Comparison of ENCODE assay signal across 32 cellular contexts in genomic region chr7:142847353-142847752, GRCh38. TPM values are rescaled to one million over a fixed set of nuclear protein-coding genes. Genes with fewer than 3 reads are reported as not detected.
DNase-seq lines count a peak whose midpoint lies in the region; ATAC-seq, FAIRE-seq and TF ChIP-seq lines count a peak whose summit lies in the region.
"Had no signal": no experiment of that assay in that cellular context is flagged by ENCODE, and none has a peak within 500 bp of the region (broad histone marks: within the 10 kb centered on the region; RNA-seq: fewer than 3 reads in every experiment).

No MANE protein-coding gene starts in this region.

- H4K20me1 ChIP-seq in SK-N-SH (ENCODE audit: insufficient read depth): no peaks in the 10 kb centered on the region
- H4K20me1 ChIP-seq in PC-3 (ENCODE audit: low read length): no peaks in the 10 kb centered on the region
- H4K20me1 ChIP-seq in GM23248 (ENCODE audit: insufficient read depth): no peaks in the 10 kb centered on the region
- H4K20me1 ChIP-seq: BLaER1 had no signal

- H3K4me1 ChIP-seq in SK-N-SH (ENCODE audit: control insufficient read depth in 1 of 2, insufficient read depth in 2 of 2, low read depth in 1 of 2, low read length in 1 of 2) (no peaks in the 10 kb centered on the region), PC-3 (ENCODE audit: insufficient read depth, low read length) (peaks cover 9% of the 10 kb centered on the region), vagina (no peaks in the 10 kb centered on the region), GM23248 (ENCODE audit: insufficient read depth) (no peaks in the 10 kb centered on the region)
- H3K4me1 ChIP-seq: A549, BE2C, BLaER1 had no signal

- H3K27ac ChIP-seq in SK-N-SH (ENCODE audit: low read depth in 2 of 2, low read length in 1 of 2): no peak overlapping the region
- 0 out of 2 replicates have a peak overlapping the region, but pooled peaks have one; percentile 29 for H3K27ac ChIP-seq in PC-3 (ENCODE audit: low read length)
- no peak overlapping the region for H3K27ac ChIP-seq in vagina
- no peak overlapping the region for H3K27ac ChIP-seq in GM23248
- H3K27ac ChIP-seq: 22Rv1, A549, BLaER1 had no signal

- H3F3A ChIP-seq in SK-N-SH (replicated peaks; ENCODE audit: insufficient read depth) (no peaks in the 10 kb centered on the region), PC-3 (ENCODE audit: low read length, unreplicated experiment) (no peaks in the 10 kb centered on the region), GM23248 (ENCODE audit: insufficient read depth) (no peaks in the 10 kb centered on the region)

- H2AFZ ChIP-seq in SK-N-SH (ENCODE audit: low read depth): no peak overlapping the region
- H2AFZ ChIP-seq in PC-3 (ENCODE audit: low read length): no peak overlapping the region
- no peak overlapping the region for H2AFZ ChIP-seq in GM23248

- TF ChIP-seq POLR2A in vagina (IDR thresholded peaks at IDR 0.05): no peak

- no peak for TF ChIP-seq CTCF in SK-N-SH (IDR thresholded peaks at IDR 0.05)
- no peak for TF ChIP-seq CTCF in PC-3 (conservative IDR thresholded peaks at IDR 0.05; ENCODE audit: low read depth, low read length)
- no peak for TF ChIP-seq CTCF in bronchial epithelial cell (IDR thresholded peaks at IDR 0.05; ENCODE audit: insufficient read depth, low read length, severe bottlenecking)
- no peak for TF ChIP-seq CTCF in vagina (IDR thresholded peaks at IDR 0.05)

- ATAC-seq in SK-N-SH treated with all-trans-retinoic acid at 6 μM for 48 hours (no peak), PC-3 (peak; percentile 94)
- ATAC-seq: A549, GM12878 had no signal

- no TSS peak for BruUV-seq in PC-3 (replicated peaks; lab: Mats Ljungman, UMichigan)

- H3K9me2 ChIP-seq in SK-N-SH: no peaks in the 10 kb centered on the region
- no peaks in the 10 kb centered on the region for H3K9me2 ChIP-seq in PC-3 (replicated peaks; ENCODE audit: low read length)
- no peaks in the 10 kb centered on the region for H3K9me2 ChIP-seq in GM23248 (ENCODE audit: insufficient read depth)

- peaks cover 33% of the 10 kb centered on the region; the same call in 1 of the 2 replicates for H3K27me3 ChIP-seq in SK-N-SH (ENCODE audit: insufficient read depth)
- H3K27me3 ChIP-seq in PC-3 (ENCODE audit: low read length): no peaks in the 10 kb centered on the region
- no peaks in the 10 kb centered on the region for H3K27me3 ChIP-seq in bronchial epithelial cell (ENCODE audit: control insufficient read depth, insufficient read depth, low read length)
- no peaks in the 10 kb centered on the region for H3K27me3 ChIP-seq in vagina
- H3K27me3 ChIP-seq in GM23248 (replicated peaks; ENCODE audit: insufficient read depth): peaks cover 32% of the 10 kb centered on the region
- H3K27me3 ChIP-seq: BE2C, BLaER1 had no signal

- POLR2A ChIA-PET in SK-N-SH (lab: Yijun Ruan, JAX) (no interaction called here), PC-3 (lab: Charles Lee; ENCODE audit: unreplicated experiment) (no interaction called here)

- H3K4me3 ChIP-seq in SK-N-SH (ENCODE audit: low read depth in 2 of 2, low read length in 1 of 2): no peak overlapping the region
- H3K4me3 ChIP-seq in PC-3 (ENCODE audit: low read length): no peak overlapping the region
- H3K4me3 ChIP-seq in bronchial epithelial cell (ENCODE audit: low read depth, low read length): no peak overlapping the region
- H3K4me3 ChIP-seq in vagina: no peak overlapping the region
- no peak overlapping the region for H3K4me3 ChIP-seq in GM23248
- H3K4me3 ChIP-seq: A549, BLaER1, GM12878 had no signal

- no peak for FAIRE-seq in bronchial epithelial cell (lab: Jason Lieb, UNC)
- FAIRE-seq: A549, GM12878, GM12892, GM18507 had no signal

- H3K4me2 ChIP-seq in SK-N-SH (no peak overlapping the region), PC-3 (ENCODE audit: low read length) (peak overlapping the region; percentile 18), GM23248 (ENCODE audit: unreplicated experiment) (no peak overlapping the region)
- H3K4me2 ChIP-seq: A549, BLaER1 had no signal

- no peaks in the 10 kb centered on the region for H3K9me3 ChIP-seq in SK-N-SH
- no peaks in the 10 kb centered on the region for H3K9me3 ChIP-seq in PC-3 (ENCODE audit: low read length)
- H3K9me3 ChIP-seq in vagina: no peaks in the 10 kb centered on the region
- no peaks in the 10 kb centered on the region for H3K9me3 ChIP-seq in GM23248 (ENCODE audit: low read depth)
- H3K9me3 ChIP-seq: A549, BE2C, BLaER1 had no signal

- H3K79me2 ChIP-seq in SK-N-SH (ENCODE audit: insufficient read depth) (no peaks in the 10 kb centered on the region), PC-3 (ENCODE audit: low read length) (no peaks in the 10 kb centered on the region), GM23248 (ENCODE audit: insufficient read depth) (no peaks in the 10 kb centered on the region)

- CTCF ChIA-PET in SK-N-SH (lab: Yijun Ruan, JAX): interaction anchor here (2.1 kb wide), 1 partner anchor 19 kb away, joined by 5 read pairs; no protein-coding TSS in a partner anchor
- CTCF ChIA-PET in PC-3 (lab: Charles Lee): no interaction called here

- no peak for TF ChIP-seq RAD21 in SK-N-SH (IDR thresholded peaks at IDR 0.05; ENCODE audit: low read length)

- WGBS in SK-N-SH (ENCODE audit: low lambda C conversion rate): 32% methylated on average over 2 of the region's 2 CpGs
- WGBS in GM23248 (ENCODE audit: low coverage in 1 of 2, low lambda C conversion rate in 2 of 2, missing lambda C conversion rate in 2 of 2), 2 experiments: 31 to 46% methylated on average over 2 of the region's 2 CpGs

- intact Hi-C loops in PC-3 (cut with micrococcal nuclease) (loop anchor here (5.0 kb wide), 1 partner anchor 135 kb away; no protein-coding TSS in a partner anchor), vagina (cut with DNase I) (no loop called here)

- in situ Hi-C loops in GM23248 (cut with MboI): no loop called here

- no peak for TF ChIP-seq EP300 in SK-N-SH (IDR thresholded peaks at IDR 0.05; ENCODE audit: borderline replicate concordance in 1 of 2, low read depth in 1 of 2, low read length in 1 of 2)

- DNase-seq in SK-N-SH (no peak), PC-3 (peak; percentile 69), bronchial epithelial cell (ENCODE audit: low read depth) (peak; percentile 37), Kasumi-1 (lab: John Stamatoyannopoulos, UW) (no peak), vagina (ENCODE audit: extremely low spot score in 2 of 2) (no peak), GM23248 (no peak)
- DNase-seq: ACHN; BE2C; C1 segment of cervical spinal cord; CD4-positive, alpha-beta memory T cell; CD4-positive, CD25-positive, alpha-beta regulatory T cell; CD8-positive, alpha-beta memory T cell; COR-L47; DMS 273 treated with DMSO at 0.1 percent for 48 hours; DMS153; DMS53; DMS79; DND-41; EL; GDM1 had no signal

- H3K9ac ChIP-seq in SK-N-SH: no peak overlapping the region
- no peak overlapping the region for H3K9ac ChIP-seq in PC-3 (ENCODE audit: low read length)
- no peak overlapping the region for H3K9ac ChIP-seq in GM23248
- H3K9ac ChIP-seq: BLaER1 had no signal

- no peaks in the 10 kb centered on the region for H3K36me3 ChIP-seq in SK-N-SH (replicated peaks in 1 of 2; ENCODE audit: control insufficient read depth in 1 of 2, insufficient read depth in 2 of 2, low read length in 1 of 2)
- H3K36me3 ChIP-seq in PC-3 (ENCODE audit: low read depth, low read length): no peaks in the 10 kb centered on the region
- no peaks in the 10 kb centered on the region for H3K36me3 ChIP-seq in bronchial epithelial cell (ENCODE audit: control insufficient read depth, insufficient read depth, low read length)
- no peaks in the 10 kb centered on the region for H3K36me3 ChIP-seq in vagina
- no peaks in the 10 kb centered on the region for H3K36me3 ChIP-seq in GM23248 (ENCODE audit: low read depth)
- H3K36me3 ChIP-seq: BE2C, BLaER1 had no signal

TF ChIP-seq in SK-N-SH, 30 proteins besides CTCF, POLR2A, EP300 and RAD21:
- TF ChIP-seq MEF2A (IDR thresholded peaks at IDR 0.05; ENCODE audit: borderline replicate concordance, low read depth): no peak
- TF ChIP-seq FOSL2 (IDR thresholded peaks at IDR 0.05; ENCODE audit: borderline replicate concordance, low read depth): 0 out of 2 replicates have a peak, but pooled peaks have one; percentile 10
- no peak for TF ChIP-seq PBX3 (IDR thresholded peaks at IDR 0.05)

TF ChIP-seq in SK-N-SH treated with all-trans-retinoic acid at 6 μM for 48 hours, 23 proteins besides CTCF, POLR2A, EP300 and RAD21:
- TF ChIP-seq CREB5 (CRISPR knock-in tag; IDR thresholded peaks at IDR 0.05; ENCODE audit: low read depth) (no peak), PPARA (CRISPR knock-in tag; IDR thresholded peaks at IDR 0.05; ENCODE audit: borderline replicate concordance) (no peak), CSDC2 (CRISPR knock-in tag; IDR thresholded peaks at IDR 0.05) (no peak), ARNTL (CRISPR knock-in tag; IDR thresholded peaks at IDR 0.05; ENCODE audit: borderline replicate concordance, low read depth) (no peak)

RNA-seq across cellular contexts. Expression of gene EPHB6, which starts 7.5 kb away (rescaled TPM):
- polyA plus RNA-seq in SK-N-SH (2012; rRNA removed): 1.2 and 1.8 TPM in 2 replicates
- polyA plus RNA-seq in SK-N-SH (2012; cell fraction: cytosol; rRNA removed): 1.1 and 1.2 TPM in 2 replicates
- 4.0 and 4.7 TPM in 2 replicates for polyA plus RNA-seq in SK-N-SH (2012; cell fraction: nucleus; rRNA removed)
- total RNA-seq in PC-3 (2014; rRNA removed): 30.5 and 48.2 TPM in 2 replicates
- under 0.01 and 0.77 TPM in 2 replicates for total RNA-seq in bronchial epithelial cell
- total RNA-seq in vagina: 68.3 TPM
- 0.11 and 0.13 TPM in 2 replicates for total RNA-seq in GM23248 (2014; rRNA removed; shearing (Covaris generic))
- polyA plus RNA-seq in GM23248 (2016; fragmentation: Nextera tagmentation; extraction: Ambion mirVana): 0.98 and 1.2 TPM in 2 replicates
- total RNA-seq: G401 had no signal

RNA-seq across cellular contexts. Expression of gene TRPV6, which starts 38.2 kb away (rescaled TPM):
- not detected in 2 replicates for polyA plus RNA-seq in SK-N-SH (2012; rRNA removed)
- polyA plus RNA-seq in SK-N-SH (2012; cell fraction: cytosol; rRNA removed): not detected in 2 replicates
- polyA plus RNA-seq in SK-N-SH (2012; cell fraction: nucleus; rRNA removed): not detected in 2 replicates
- 0.63 and 1.4 TPM in 2 replicates for total RNA-seq in PC-3 (2014; rRNA removed)
- total RNA-seq in bronchial epithelial cell: under 0.01 and 0.26 TPM in 2 replicates
- total RNA-seq in vagina: 7.9 TPM
- total RNA-seq in GM23248 (2014; rRNA removed; shearing (Covaris generic)): not detected in 2 replicates
- polyA plus RNA-seq in GM23248 (2016; fragmentation: Nextera tagmentation; extraction: Ambion mirVana): not detected in 2 replicates
- total RNA-seq: A172; CD4-positive, alpha-beta memory T cell; CD4-positive, CD25-positive, alpha-beta regulatory T cell; CD8-positive, alpha-beta memory T cell; Daoy; G401; GM12878 had no signal
- polyA plus RNA-seq: A549; AG04450; CD14-positive monocyte; CD8-positive, alpha-beta memory T cell; GM12878 had no signal

Comparison
In these comparisons a context has a peak if more than half of its experiments do, and no peak if none do; other contexts are left out.
1. DNase-seq: peak in PC-3 (single experiment) and bronchial epithelial cell (single experiment); none in SK-N-SH (single experiment), Kasumi-1 (0 of 2), vagina (0 of 2) and GM23248 (single experiment).
2. RNA of gene EPHB6, which starts 7.5 kb away (total RNA-seq): 68.3 TPM in vagina (single experiment) and 30.5 to 48.2 TPM in PC-3; 0.11 to 0.13 TPM in GM23248 and under 0.01 to 0.77 TPM in bronchial epithelial cell; every median in the first group is over 10 times any median in the second.